In genomic region chr19:55278391-55279135, GRCh38 we compare ENCODE assay signal across 10 cellular contexts. TPM values are rescaled to one million over a fixed set of nuclear protein-coding genes. Genes with fewer than 3 reads are reported as not detected.
DNase-seq lines count a peak whose midpoint lies in the region; ATAC-seq and TF ChIP-seq lines count a peak whose summit lies in the region.
"Had no signal": no experiment of that assay in that cellular context is flagged by ENCODE, and none has a peak within 500 bp of the region (broad histone marks: within the 10 kb centered on the region; RNA-seq: fewer than 3 reads in every experiment).

No MANE protein-coding gene starts in this region.

- H3K4me3 Mint-ChIP-seq in activated T-cell treated with anti-CD3 and anti-CD28 coated beads, Interleukin-2, amount 50 U/mL, for 24 hours, result peak overlapping the region; percentile 100
- H3K4me3 Mint-ChIP-seq in T-helper 17 cell, result peak overlapping the region; percentile 100

- TF ChIP-seq CTCF in fibroblast of mammary gland (conservative IDR thresholded peaks at IDR 0.05; ENCODE audit: control insufficient read depth, insufficient read depth, low read depth, low read length), result no peak

- peaks cover 51% of the 10 kb centered on the region for H3K36me3 Mint-ChIP-seq in activated T-cell treated with anti-CD3 and anti-CD28 coated beads, Interleukin-2, amount 50 U/mL, for 24 hours (ENCODE audit: low read depth)
- H3K36me3 Mint-ChIP-seq in T-helper 17 cell (ENCODE audit: low read depth), result peaks cover 3% of the 10 kb centered on the region

- H3K9me3 ChIP-seq in T-helper 17 cell (ENCODE audit: control insufficient read depth, low read length, poor library complexity, severe bottlenecking), result no peaks in the 10 kb centered on the region

- no peak for DNase-seq in activated T-cell treated with anti-CD3 and anti-CD28 coated beads, Interleukin-2, amount 50 U/mL, for 24 hours
- DNase-seq in activated T-cell treated with anti-CD3 and anti-CD28 coated beads, Interleukin-2, amount 50 U/mL, for 48 hours, result no peak
- no peak for DNase-seq in T-helper 17 cell
- DNase-seq in fibroblast of mammary gland (ENCODE audit: low read depth), result no peak
- no peak for DNase-seq in skeletal muscle cell (ENCODE audit: low read depth)
- no peak for DNase-seq in NAMALWA (ENCODE audit: low spot score)
- no peak for DNase-seq in epidermal melanocyte (ENCODE audit: insufficient read length, low spot score)
- DNase-seq in kidney tubule cell (ENCODE audit: low spot score), result no peak
- DNase-seq: NCI-H345 had no signal

- H3K9me3 Mint-ChIP-seq in activated T-cell treated with anti-CD3 and anti-CD28 coated beads, Interleukin-2, amount 50 U/mL, for 24 hours, result no peaks in the 10 kb centered on the region

- no peak for ATAC-seq in T-helper 17 cell

- H3K4me3 ChIP-seq in fibroblast of mammary gland (ENCODE audit: control insufficient read depth, low read depth, low read length) (peak overlapping the region; percentile 77), skeletal muscle cell (ENCODE audit: low read depth, low read length) (peak overlapping the region; percentile 84)

- no peaks in the 10 kb centered on the region for H3K27me3 Mint-ChIP-seq in activated T-cell treated with anti-CD3 and anti-CD28 coated beads, Interleukin-2, amount 50 U/mL, for 24 hours
- no peaks in the 10 kb centered on the region for H3K27me3 Mint-ChIP-seq in T-helper 17 cell

- H3K27ac Mint-ChIP-seq in activated T-cell treated with anti-CD3 and anti-CD28 coated beads, Interleukin-2, amount 50 U/mL, for 24 hours, result peak overlapping the region; percentile 99
- H3K27ac Mint-ChIP-seq in T-helper 17 cell, result peak overlapping the region; percentile 99

- H3K4me1 Mint-ChIP-seq in activated T-cell treated with anti-CD3 and anti-CD28 coated beads, Interleukin-2, amount 50 U/mL, for 24 hours (ENCODE audit: low read depth), result peaks cover 47% of the 10 kb centered on the region
- peaks cover 29% of the 10 kb centered on the region for H3K4me1 Mint-ChIP-seq in T-helper 17 cell

RNA-seq across cellular contexts. Expression of gene HSPBP1, which starts 1.3 kb away (rescaled TPM):
- total RNA-seq in T-helper 17 cell, result 10 to 100 TPM; 19.1 to 23.1 TPM

RNA-seq across cellular contexts. Expression of gene BRSK1, which starts 5.2 kb away (rescaled TPM):
- 1 to 10 TPM; 3.0 to 7.4 TPM for total RNA-seq in T-helper 17 cell

RNA-seq across cellular contexts. Expression of gene PPP6R1, which starts 19.7 kb away (rescaled TPM):
- 100 to 1,000 TPM; 183 to 186 TPM for total RNA-seq in T-helper 17 cell

RNA-seq across cellular contexts. Expression of gene TMEM150B, which starts 46.6 kb away (rescaled TPM):
- under 1 TPM in 1 of 2 donors, not detected in 1; 0.75 TPM for total RNA-seq in T-helper 17 cell
- total RNA-seq: renal cortical epithelial cell had no signal

RNA-seq across cellular contexts. Expression of gene TMEM86B, which starts 50.0 kb away (rescaled TPM):
- 10 to 100 TPM; 12.4 to 12.8 TPM for total RNA-seq in T-helper 17 cell
